In genomic region chr16:30535777-30536190, GRCh38 we compare ENCODE assay signal across 8 cellular contexts. TPM values are rescaled to one million over a fixed set of nuclear protein-coding genes. Genes with fewer than 3 reads are reported as not detected.
DNase-seq lines count a peak whose midpoint lies in the region; ATAC-seq and TF ChIP-seq lines count a peak whose summit lies in the region.

No MANE protein-coding gene starts in this region.

- DNase-seq in NT2/D1 (ENCODE audit: low read depth, low spot score) (peak; percentile 70), fibroblast of gingiva (ENCODE audit: low read depth) (peak; percentile 71)
- peak; percentile 68 for DNase-seq in activated T-cell treated with anti-CD3 and anti-CD28 coated beads, Interleukin-2, amount 50 U/mL, for 1 hour
- peak; percentile 71 for DNase-seq in natural killer cell treated with Interleukin-12 subunit alpha and Interleukin-12 subunit beta and Interleukin-15 and Interleukin-18, amount 100 ng/mL, for 72 hours (ENCODE audit: low spot score)

- peak; percentile 47 for ATAC-seq in HG03175 (IDR thresholded peaks at IDR 0.05; ENCODE audit: unreplicated experiment)
- peak; percentile 72 to 73 for ATAC-seq in natural killer cell treated with Interleukin-12 subunit alpha and Interleukin-12 subunit beta and Interleukin-15 and Interleukin-18, amount 100 ng/mL, for 72 hours
- ATAC-seq in HG03469 (IDR thresholded peaks at IDR 0.05; ENCODE audit: unreplicated experiment) = no peak

- H3K36me3 Mint-ChIP-seq in natural killer cell treated with Interleukin-12 subunit alpha and Interleukin-12 subunit beta and Interleukin-15 and Interleukin-18, amount 100 ng/mL, for 72 hours = no peaks in the 10 kb centered on the region

- H3K9ac ChIP-seq in NT2/D1 (ENCODE audit: insufficient read length, low read depth) = peak overlapping the region; percentile 99

- peak overlapping the region; percentile 90 for H3K27ac ChIP-seq in temporal lobe (ENCODE audit: low read depth, low read length)

- no peaks in the 10 kb centered on the region for H3K27me3 ChIP-seq in NT2/D1 (ENCODE audit: insufficient read depth, insufficient read length)

- H3K4me3 Mint-ChIP-seq in natural killer cell treated with Interleukin-12 subunit alpha and Interleukin-12 subunit beta and Interleukin-15 and Interleukin-18, amount 100 ng/mL, for 72 hours = peak overlapping the region; percentile 97

- H3K36me3 ChIP-seq in NT2/D1 (ENCODE audit: insufficient read depth, insufficient read length, low read length) = peaks cover 38% of the 10 kb centered on the region

- peak overlapping the region; percentile 85 for H3K4me3 ChIP-seq in NT2/D1 (ENCODE audit: insufficient read length, low read depth)

- H3K9me3 ChIP-seq in NT2/D1 (ENCODE audit: insufficient read depth, low read length) = no peaks in the 10 kb centered on the region

- peaks cover 20 to 24% of the 10 kb centered on the region in 2 donors for H3K4me1 Mint-ChIP-seq in natural killer cell treated with Interleukin-12 subunit alpha and Interleukin-12 subunit beta and Interleukin-15 and Interleukin-18, amount 100 ng/mL, for 72 hours (ENCODE audit: low read depth in 2 of 2)

- H3K27ac Mint-ChIP-seq in natural killer cell treated with Interleukin-12 subunit alpha and Interleukin-12 subunit beta and Interleukin-15 and Interleukin-18, amount 100 ng/mL, for 72 hours = peak overlapping the region; percentile 94 to 96

- H3K27me3 Mint-ChIP-seq in natural killer cell treated with Interleukin-12 subunit alpha and Interleukin-12 subunit beta and Interleukin-15 and Interleukin-18, amount 100 ng/mL, for 72 hours = no peaks in the 10 kb centered on the region

- TF ChIP-seq POLR2A in GM10847 (IDR thresholded peaks at IDR 0.05; ENCODE audit: extremely low read depth, insufficient read length) = peak; percentile 34

- no peaks in the 10 kb centered on the region for H3K9me3 Mint-ChIP-seq in natural killer cell treated with Interleukin-12 subunit alpha and Interleukin-12 subunit beta and Interleukin-15 and Interleukin-18, amount 100 ng/mL, for 72 hours

- H3K4me1 ChIP-seq in NT2/D1 (ENCODE audit: insufficient read depth, insufficient read length) = peaks cover 4% of the 10 kb centered on the region

RNA-seq across cellular contexts. Expression of gene ZNF747, which starts 1.1 kb away (rescaled TPM):
- 10 to 100 TPM in 1 of 2 donors, 1 to 10 TPM in 1; 8.7 to 10.3 TPM for total RNA-seq in natural killer cell treated with Interleukin-12 subunit alpha and Interleukin-12 subunit beta and Interleukin-15 and Interleukin-18, amount 100 ng/mL, for 72 hours
- total RNA-seq in temporal lobe = 8.6 TPM

RNA-seq across cellular contexts. Expression of gene ZNF768, which starts 9.4 kb away (rescaled TPM):
- total RNA-seq in natural killer cell treated with Interleukin-12 subunit alpha and Interleukin-12 subunit beta and Interleukin-15 and Interleukin-18, amount 100 ng/mL, for 72 hours = 10 to 100 TPM; 10.4 to 11.8 TPM
- total RNA-seq in temporal lobe = 16.5 TPM

RNA-seq across cellular contexts. Expression of gene ZNF764, which starts 22.4 kb away (rescaled TPM):
- total RNA-seq in natural killer cell treated with Interleukin-12 subunit alpha and Interleukin-12 subunit beta and Interleukin-15 and Interleukin-18, amount 100 ng/mL, for 72 hours = 10 to 100 TPM; 14.9 to 22.9 TPM
- 9.1 TPM for total RNA-seq in temporal lobe

RNA-seq across cellular contexts. Expression of gene ZNF688, which starts 35.7 kb away (rescaled TPM):
- 1 to 10 TPM; 8.3 to 8.9 TPM for total RNA-seq in natural killer cell treated with Interleukin-12 subunit alpha and Interleukin-12 subunit beta and Interleukin-15 and Interleukin-18, amount 100 ng/mL, for 72 hours
- 7.4 TPM for total RNA-seq in temporal lobe

RNA-seq across cellular contexts. Expression of gene ZNF785, which starts 49.7 kb away (rescaled TPM):
- total RNA-seq in natural killer cell treated with Interleukin-12 subunit alpha and Interleukin-12 subunit beta and Interleukin-15 and Interleukin-18, amount 100 ng/mL, for 72 hours = 10 to 100 TPM; 13.3 to 20.0 TPM
- total RNA-seq in temporal lobe = 13.5 TPM
